21 cellular contexts compared by ENCODE assay signal in the genomic region with DNA sequence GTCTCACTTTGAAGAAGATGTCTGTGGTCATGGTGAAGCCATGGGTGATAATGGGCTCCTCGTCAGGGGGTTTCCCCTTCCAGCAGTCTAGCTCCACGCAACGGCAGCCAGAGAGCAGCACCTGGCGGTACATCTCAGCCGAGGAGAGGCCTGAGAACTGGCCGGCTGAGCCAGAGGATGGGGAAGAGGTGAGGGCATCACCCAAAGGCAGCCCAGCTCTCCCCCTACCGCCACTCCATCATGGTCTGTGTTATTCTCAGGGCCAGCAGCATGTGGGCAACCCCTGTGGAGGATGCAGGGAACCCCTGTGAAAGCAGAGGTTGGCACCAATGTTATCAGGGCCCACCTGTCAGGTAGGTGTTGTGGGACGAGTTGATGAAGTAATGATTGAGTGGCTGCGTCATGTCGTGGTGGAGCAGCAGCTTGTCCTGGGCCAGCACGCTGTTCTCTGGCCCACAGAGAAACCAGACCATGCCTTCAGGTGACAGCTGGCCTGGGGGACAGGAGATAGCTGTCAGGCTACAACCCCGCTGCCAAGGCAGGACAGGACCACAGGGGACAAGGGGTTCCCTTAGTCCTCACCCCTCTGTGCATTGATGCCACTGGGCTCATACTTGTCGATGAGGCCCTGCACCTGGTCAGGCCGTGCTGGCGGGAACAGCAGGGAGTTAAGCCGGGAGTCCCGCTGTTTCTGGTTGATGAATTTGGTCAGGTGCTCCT. TPM values are rescaled to one million over a fixed set of nuclear protein-coding genes. Genes with fewer than 3 reads are reported as not detected.
DNase-seq lines count a peak whose midpoint lies in the region; ATAC-seq, FAIRE-seq and TF ChIP-seq lines count a peak whose summit lies in the region.
"Had no signal": no experiment of that assay in that cellular context is flagged by ENCODE, and none has a peak within 500 bp of the region (broad histone marks: within the 10 kb centered on the region; RNA-seq: fewer than 3 reads in every experiment).

No MANE protein-coding gene starts in this region.

- H3K9ac ChIP-seq in kidney (ENCODE audit: low read length in 2 of 2): no peak overlapping the region
- H3K9ac ChIP-seq: BLaER1 had no signal

- WGBS in right cardiac atrium: 92% methylated on average over 17 of the region's 17 CpGs
- WGBS in spleen, 5 donors: 91 to 94% (median 92%) methylated on average over 12 to 17 of the region's 17 CpGs

- H3K9me3 ChIP-seq in right cardiac atrium (ENCODE audit: control insufficient read depth, low read length) (no peaks in the 10 kb centered on the region), kidney (ENCODE audit: control insufficient read depth in 1 of 2, low read length in 2 of 2) (peaks cover 0 to 6% of the 10 kb centered on the region in 2 donors), spleen (peaks cover 0 to 23% (median 14%) of the 10 kb centered on the region in 8 donors)

- TF ChIP-seq CTCF in kidney (IDR thresholded peaks at IDR 0.05; ENCODE audit: borderline replicate concordance, extremely low read depth, insufficient read depth) (no peak), spleen (IDR thresholded peaks at IDR 0.05 in 8 of 11, conservative IDR thresholded peaks at IDR 0.05 in 3 of 11) (no peak)

- TF ChIP-seq POLR2A in spleen (IDR thresholded peaks at IDR 0.05): no peak

- ATAC-seq in Right ventricle myocardium superior (ENCODE audit: poor library complexity) (no peak), right cardiac atrium (no peak), HG03139 (IDR thresholded peaks at IDR 0.05; ENCODE audit: unreplicated experiment) (no peak)
- ATAC-seq: GM23338, HCT116 had no signal

- no peak overlapping the region for H3K27ac ChIP-seq in right cardiac atrium (ENCODE audit: low read length)
- no peak overlapping the region for H3K27ac ChIP-seq in kidney (ENCODE audit: low read depth in 2 of 2, low read length in 2 of 2)
- no peak overlapping the region for H3K27ac ChIP-seq in spleen
- H3K27ac ChIP-seq: BLaER1 had no signal

- no peaks in the 10 kb centered on the region for H3K27me3 ChIP-seq in right cardiac atrium (ENCODE audit: control insufficient read depth, insufficient read depth)
- H3K27me3 ChIP-seq in spleen (replicated peaks in 1 of 7): no peaks in the 10 kb centered on the region
- H3K27me3 ChIP-seq: BLaER1 had no signal

- DNase-seq in Right ventricle myocardium superior: peak; percentile 24
- DNase-seq in right cardiac atrium: no peak
- peak; percentile 48 for DNase-seq in kidney
- peak; percentile 52 for DNase-seq in spleen
- DNase-seq in activated T-cell treated with anti-CD3 and anti-CD28 coated beads, Interleukin-2, amount 50 U/mL, for 48 hours: no peak
- DNase-seq: 8988T; CD4-positive, alpha-beta memory T cell; DMS153; DMS79 treated with DMSO at 0.1 percent for 48 hours; GF-D8; HFFc6 had no signal

- H3K4me3 ChIP-seq in right cardiac atrium (ENCODE audit: low read length): no peak overlapping the region
- H3K4me3 ChIP-seq in kidney (ENCODE audit: low read length in 2 of 2): no peak overlapping the region
- no peak overlapping the region for H3K4me3 ChIP-seq in spleen
- H3K4me3 ChIP-seq: BLaER1, GM23338 had no signal

- intact Hi-C loops in Right ventricle myocardium superior (cut with DNase I): no loop called here
- intact Hi-C loops in right cardiac atrium (cut with DNase I): no loop called here
- intact Hi-C loops in kidney (cut with DNase I): no loop called here
- intact Hi-C loops in spleen (cut with DNase I; ENCODE audit: low total_unique reads): no loop called here

- no peaks in the 10 kb centered on the region for H3K36me3 ChIP-seq in kidney (ENCODE audit: control insufficient read depth in 1 of 2, insufficient read depth in 2 of 2, low read length in 2 of 2)
- H3K36me3 ChIP-seq in spleen: peaks cover 3 to 100% (median 70%) of the 10 kb centered on the region in 6 donors

- peaks cover 4% of the 10 kb centered on the region for H3K4me1 ChIP-seq in right cardiac atrium (ENCODE audit: control insufficient read depth, insufficient read depth, low read length)
- H3K4me1 ChIP-seq in kidney (ENCODE audit: control insufficient read depth in 1 of 2, insufficient read depth in 1 of 2, low read depth in 1 of 2, low read length in 2 of 2): no peaks in the 10 kb centered on the region
- peaks cover 0 to 28% (median 7%) of the 10 kb centered on the region in 6 donors for H3K4me1 ChIP-seq in spleen

- FAIRE-seq in kidney (lab: Jason Lieb, UNC): no peak
- FAIRE-seq: HTR-8/SVneo had no signal

RNA-seq across cellular contexts. Expression of a gene that starts 9.4 kb away (rescaled TPM):
- 7.7 TPM for total RNA-seq in Right ventricle myocardium superior
- total RNA-seq in right cardiac atrium: 10 to 100 TPM; 11.5 to 28.9 (median 21.7) TPM
- 18.5 TPM for polyA plus RNA-seq in right cardiac atrium
- total RNA-seq in kidney: 37.2 TPM
- polyA plus RNA-seq in kidney (ENCODE audit: insufficient read depth, low read depth, low replicate concordance): 4.4 TPM
- total RNA-seq in spleen: 100 to 1,000 TPM; 175 to 247 (median 189) TPM
- 100 to 1,000 TPM in 2 of 3 donors, 10 to 100 TPM in 1; 63.8 to 190 (median 168) TPM for polyA plus RNA-seq in spleen

RNA-seq across cellular contexts. Expression of a gene that starts 15.5 kb away (rescaled TPM):
- total RNA-seq in Right ventricle myocardium superior: 0.65 TPM
- 1 to 10 TPM in 3 of 4 donors, under 1 TPM in 1; 0.42 to 5.0 (median 4.4) TPM for total RNA-seq in right cardiac atrium
- 0.68 TPM for polyA plus RNA-seq in right cardiac atrium
- not detected for total RNA-seq in kidney
- polyA plus RNA-seq in kidney (ENCODE audit: insufficient read depth, low read depth, low replicate concordance): not detected
- not detected for total RNA-seq in spleen
- polyA plus RNA-seq in spleen: not detected
- total RNA-seq: CD4-positive, alpha-beta memory T cell; HFFc6 had no signal
- polyA plus RNA-seq: AG04450; CD14-positive monocyte; CD4-positive, alpha-beta memory T cell; GM23338; IgD-negative memory B cell had no signal

RNA-seq across cellular contexts. Expression of a gene that starts 25.1 kb away (rescaled TPM):
- total RNA-seq in Right ventricle myocardium superior (56.2 TPM), right cardiac atrium (100 to 1,000 TPM in 1 of 4 donors, 10 to 100 TPM in 3; 72.6 to 115 (median 74.1) TPM), kidney (21.6 TPM), spleen (10 to 100 TPM; 16.8 to 29.6 (median 22.9) TPM)
- polyA plus RNA-seq in right cardiac atrium (47.3 TPM), kidney (ENCODE audit: insufficient read depth, low read depth, low replicate concordance) (14.7 TPM), spleen (10 to 100 TPM in 1 of 3 donors, 1 to 10 TPM in 2; 7.4 to 10.9 (median 9.8) TPM)

RNA-seq across cellular contexts. Expression of a gene that starts 42.4 kb away (rescaled TPM):
- 155 TPM for total RNA-seq in Right ventricle myocardium superior
- total RNA-seq in right cardiac atrium: 100 to 1,000 TPM in 3 of 4 donors, 10 to 100 TPM in 1; 71.9 to 144 (median 131) TPM
- polyA plus RNA-seq in right cardiac atrium: 99.7 TPM
- 60.0 TPM for total RNA-seq in kidney
- polyA plus RNA-seq in kidney (ENCODE audit: insufficient read depth, low read depth, low replicate concordance): 4.7 TPM
- 10 to 100 TPM in 3 of 7 donors, 1 to 10 TPM in 4; 3.5 to 19.4 (median 9.4) TPM for total RNA-seq in spleen
- polyA plus RNA-seq in spleen: 1 to 10 TPM; 2.2 to 8.0 (median 3.1) TPM

RNA-seq across cellular contexts. Expression of a gene that starts 52.5 kb away (rescaled TPM):
- total RNA-seq in Right ventricle myocardium superior: not detected
- not detected for total RNA-seq in right cardiac atrium
- polyA plus RNA-seq in right cardiac atrium: not detected
- not detected for total RNA-seq in kidney
- not detected for polyA plus RNA-seq in kidney (ENCODE audit: insufficient read depth, low read depth, low replicate concordance)
- total RNA-seq in spleen: not detected
- 1 to 10 TPM in 1 of 3 donors, under 1 TPM in 1, not detected in 1; 0.67 to 4.9 TPM for polyA plus RNA-seq in spleen
- total RNA-seq: A673; CD4-positive, alpha-beta memory T cell; GM23338; H7; HFFc6 had no signal
- polyA plus RNA-seq: AG04450; CD14-positive monocyte; CD4-positive, alpha-beta memory T cell; GM23338; IgD-negative memory B cell had no signal

Comparison
In these comparisons a context has a peak if more than half of its experiments do, and no peak if none do; other contexts are left out.
1. DNase-seq: peak in Right ventricle myocardium superior (single experiment), kidney (single experiment) and spleen (single experiment); none in right cardiac atrium (0 of 3) and activated T-cell treated with anti-CD3 and anti-CD28 coated beads, Interleukin-2, amount 50 U/mL, for 48 hours (0 of 2).